In the genomic region with DNA sequence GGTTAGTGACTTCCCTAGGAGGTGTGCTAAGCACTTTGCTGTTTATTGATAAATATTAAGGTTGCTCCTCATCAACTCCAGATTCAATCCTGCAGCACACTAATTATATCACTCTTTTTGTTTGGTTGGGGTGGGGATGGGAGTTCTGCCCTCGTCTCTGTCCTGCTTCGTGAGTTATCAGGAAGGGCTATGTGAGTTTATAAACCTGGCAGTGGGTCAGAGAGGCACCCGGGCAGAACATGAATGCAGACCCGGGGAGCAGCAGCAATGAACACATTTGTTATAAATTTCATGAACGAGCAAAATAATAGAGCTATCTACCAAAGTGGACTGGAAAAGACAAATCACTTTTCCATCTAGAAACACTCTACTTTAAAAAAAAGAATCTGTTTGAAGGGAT, we compare ENCODE assay signal across 1 cellular context.
TF ChIP-seq lines count a peak whose summit lies in the region.

No MANE protein-coding gene starts in this region.

TF ChIP-seq in GM23338, 12 proteins besides CTCF, POLR2A, EP300 and RAD21 (continued from another document):
- TF ChIP-seq, protein P1, sequence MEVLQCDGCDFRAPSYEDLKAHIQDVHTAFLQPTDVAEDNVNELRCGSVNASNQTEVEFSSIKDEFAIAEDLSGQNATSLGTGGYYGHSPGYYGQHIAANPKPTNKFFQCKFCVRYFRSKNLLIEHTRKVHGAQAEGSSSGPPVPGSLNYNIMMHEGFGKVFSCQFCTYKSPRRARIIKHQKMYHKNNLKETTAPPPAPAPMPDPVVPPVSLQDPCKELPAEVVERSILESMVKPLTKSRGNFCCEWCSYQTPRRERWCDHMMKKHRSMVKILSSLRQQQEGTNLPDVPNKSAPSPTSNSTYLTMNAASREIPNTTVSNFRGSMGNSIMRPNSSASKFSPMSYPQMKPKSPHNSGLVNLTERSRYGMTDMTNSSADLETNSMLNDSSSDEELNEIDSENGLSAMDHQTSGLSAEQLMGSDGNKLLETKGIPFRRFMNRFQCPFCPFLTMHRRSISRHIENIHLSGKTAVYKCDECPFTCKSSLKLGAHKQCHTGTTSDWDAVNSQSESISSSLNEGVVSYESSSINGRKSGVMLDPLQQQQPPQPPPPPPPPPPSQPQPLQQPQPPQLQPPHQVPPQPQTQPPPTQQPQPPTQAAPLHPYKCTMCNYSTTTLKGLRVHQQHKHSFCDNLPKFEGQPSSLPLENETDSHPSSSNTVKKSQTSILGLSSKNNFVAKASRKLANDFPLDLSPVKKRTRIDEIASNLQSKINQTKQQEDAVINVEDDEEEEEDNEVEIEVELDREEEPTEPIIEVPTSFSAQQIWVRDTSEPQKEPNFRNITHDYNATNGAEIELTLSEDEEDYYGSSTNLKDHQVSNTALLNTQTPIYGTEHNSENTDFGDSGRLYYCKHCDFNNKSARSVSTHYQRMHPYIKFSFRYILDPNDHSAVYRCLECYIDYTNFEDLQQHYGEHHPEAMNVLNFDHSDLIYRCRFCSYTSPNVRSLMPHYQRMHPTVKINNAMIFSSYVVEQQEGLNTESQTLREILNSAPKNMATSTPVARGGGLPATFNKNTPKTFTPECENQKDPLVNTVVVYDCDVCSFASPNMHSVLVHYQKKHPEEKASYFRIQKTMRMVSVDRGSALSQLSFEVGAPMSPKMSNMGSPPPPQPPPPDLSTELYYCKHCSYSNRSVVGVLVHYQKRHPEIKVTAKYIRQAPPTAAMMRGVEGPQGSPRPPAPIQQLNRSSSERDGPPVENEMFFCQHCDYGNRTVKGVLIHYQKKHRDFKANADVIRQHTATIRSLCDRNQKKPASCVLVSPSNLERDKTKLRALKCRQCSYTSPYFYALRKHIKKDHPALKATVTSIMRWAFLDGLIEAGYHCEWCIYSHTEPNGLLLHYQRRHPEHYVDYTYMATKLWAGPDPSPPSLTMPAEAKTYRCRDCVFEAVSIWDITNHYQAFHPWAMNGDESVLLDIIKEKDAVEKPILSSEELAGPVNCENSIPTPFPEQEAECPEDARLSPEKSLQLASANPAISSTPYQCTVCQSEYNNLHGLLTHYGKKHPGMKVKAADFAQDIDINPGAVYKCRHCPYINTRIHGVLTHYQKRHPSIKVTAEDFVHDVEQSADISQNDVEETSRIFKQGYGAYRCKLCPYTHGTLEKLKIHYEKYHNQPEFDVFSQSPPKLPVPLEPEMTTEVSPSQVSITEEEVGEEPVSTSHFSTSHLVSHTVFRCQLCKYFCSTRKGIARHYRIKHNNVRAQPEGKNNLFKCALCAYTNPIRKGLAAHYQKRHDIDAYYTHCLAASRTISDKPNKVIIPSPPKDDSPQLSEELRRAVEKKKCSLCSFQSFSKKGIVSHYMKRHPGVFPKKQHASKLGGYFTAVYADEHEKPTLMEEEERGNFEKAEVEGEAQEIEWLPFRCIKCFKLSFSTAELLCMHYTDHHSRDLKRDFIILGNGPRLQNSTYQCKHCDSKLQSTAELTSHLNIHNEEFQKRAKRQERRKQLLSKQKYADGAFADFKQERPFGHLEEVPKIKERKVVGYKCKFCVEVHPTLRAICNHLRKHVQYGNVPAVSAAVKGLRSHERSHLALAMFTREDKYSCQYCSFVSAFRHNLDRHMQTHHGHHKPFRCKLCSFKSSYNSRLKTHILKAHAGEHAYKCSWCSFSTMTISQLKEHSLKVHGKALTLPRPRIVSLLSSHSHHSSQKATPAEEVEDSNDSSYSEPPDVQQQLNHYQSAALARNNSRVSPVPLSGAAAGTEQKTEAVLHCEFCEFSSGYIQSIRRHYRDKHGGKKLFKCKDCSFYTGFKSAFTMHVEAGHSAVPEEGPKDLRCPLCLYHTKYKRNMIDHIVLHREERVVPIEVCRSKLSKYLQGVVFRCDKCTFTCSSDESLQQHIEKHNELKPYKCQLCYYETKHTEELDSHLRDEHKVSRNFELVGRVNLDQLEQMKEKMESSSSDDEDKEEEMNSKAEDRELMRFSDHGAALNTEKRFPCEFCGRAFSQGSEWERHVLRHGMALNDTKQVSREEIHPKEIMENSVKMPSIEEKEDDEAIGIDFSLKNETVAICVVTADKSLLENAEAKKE (CRISPR knock-in tag; IDR thresholded peaks at IDR 0.05) = no peak
- TF ChIP-seq CREB1 (CRISPR knock-in tag; IDR thresholded peaks at IDR 0.05; ENCODE audit: low read depth) = no peak
- TF ChIP-seq JUNB (IDR thresholded peaks at IDR 0.05; ENCODE audit: unreplicated experiment) = no peak
- no peak for TF ChIP-seq ZNF114 (CRISPR knock-in tag; IDR thresholded peaks at IDR 0.05)
